ENCODE assay signal across 8 cellular contexts in the genomic region with DNA sequence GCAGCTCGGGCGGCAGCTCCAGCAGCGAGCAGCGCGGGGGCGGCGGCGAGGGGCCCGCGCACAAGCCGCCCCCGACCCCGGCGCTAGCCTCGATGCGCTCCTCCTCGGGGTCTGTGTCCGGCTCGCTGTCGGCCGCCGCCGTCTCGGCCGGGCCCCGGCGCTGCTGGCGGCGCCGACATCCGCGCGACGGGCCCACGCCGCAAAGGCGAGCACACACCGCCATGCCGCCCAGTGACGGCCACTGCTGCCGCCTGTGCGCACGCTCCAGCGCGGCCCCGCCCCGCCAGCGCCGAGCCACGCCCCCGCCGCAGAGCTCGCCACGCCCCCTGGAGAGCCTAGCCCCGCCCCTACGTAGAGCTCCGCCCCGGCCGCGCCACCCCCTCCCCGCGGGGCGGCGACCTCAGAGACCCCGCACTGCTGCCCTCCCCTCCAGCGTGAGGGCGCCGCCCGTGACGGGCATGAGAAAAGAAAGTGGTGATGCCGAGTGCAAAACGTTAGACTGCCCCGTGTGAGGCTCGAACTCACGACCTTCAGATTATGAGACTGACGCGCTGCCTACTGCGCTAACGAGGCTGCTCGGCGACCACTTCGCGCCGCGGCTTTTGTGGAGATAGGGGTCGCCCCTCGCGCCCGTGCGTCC. TPM values are rescaled to one million over a fixed set of nuclear protein-coding genes. Genes with fewer than 3 reads are reported as not detected.
A peak's percentile ranks its signal among the peaks of the same experiment; 100 is the strongest.
DNase-seq lines count a peak whose midpoint lies in the region; ATAC-seq and TF ChIP-seq lines count a peak whose summit lies in the region.

TSS of gene FBXO31 (minus strand) at position 255 of the 640 bp plus-strand sequence. CDS start at position 223, 32 bp downstream.

- TF ChIP-seq RAD21 in IMR-90 (IDR thresholded peaks at IDR 0.05; ENCODE audit: low read length) = no peak

- no peaks in the 10 kb centered on the region for H3K27me3 Mint-ChIP-seq in activated T-helper 17 cell treated with anti-CD3 and anti-CD28 coated beads, Interleukin-2, amount 50 U/mL, for 72 hours
- no peaks in the 10 kb centered on the region for H3K27me3 Mint-ChIP-seq in natural killer cell treated with Interleukin-12 subunit alpha and Interleukin-12 subunit beta and Interleukin-15 and Interleukin-18, amount 100 ng/mL, for 72 hours

- peaks cover 16% of the 10 kb centered on the region for H3K4me1 ChIP-seq in IMR-90 (ENCODE audit: control insufficient read depth, insufficient read depth, low read length)

- H4K91ac ChIP-seq in IMR-90 (ENCODE audit: insufficient read depth, low read depth, low read length) = peak within 1 kb of the TSS; percentile 37

- no peaks in the 10 kb centered on the region for H3K36me3 ChIP-seq in IMR-90 (ENCODE audit: control insufficient read depth, insufficient read depth, low read length)

- H3K27me3 ChIP-seq in IMR-90 (ENCODE audit: control insufficient read depth, insufficient read depth, low read length) = no peaks in the 10 kb centered on the region

- peak within 1 kb of the TSS; percentile 100 for H3K27ac Mint-ChIP-seq in activated T-helper 17 cell treated with anti-CD3 and anti-CD28 coated beads, Interleukin-2, amount 50 U/mL, for 72 hours
- peak within 1 kb of the TSS; percentile 97 for H3K27ac Mint-ChIP-seq in natural killer cell treated with Interleukin-12 subunit alpha and Interleukin-12 subunit beta and Interleukin-15 and Interleukin-18, amount 100 ng/mL, for 72 hours

- H4K5ac ChIP-seq in IMR-90 (ENCODE audit: low read depth, low read length) = peak within 1 kb of the TSS; percentile 43; the same call in 1 of the 2 replicates

- dilution Hi-C loops in IMR-90 (cut with HindIII; ENCODE audit: low sequenced_read_pairs, unreplicated experiment) = no loop called here

- peaks cover 27% of the 10 kb centered on the region; the same call in 1 of the 2 replicates for H4K20me1 ChIP-seq in IMR-90 (ENCODE audit: insufficient read depth, low read length)

- peak within 1 kb of the TSS; percentile 64 for H2AK5ac ChIP-seq in IMR-90 (ENCODE audit: low read depth, low read length)

- CTCF ChIA-PET in IMR-90 (lab: Yijun Ruan, JAX) = no interaction called here

- H2AK9ac ChIP-seq in IMR-90 (replicated peaks; ENCODE audit: low read depth, low read length, poor library complexity) = peak within 1 kb of the TSS; percentile 98

- peak within 1 kb of the TSS; percentile 17; the same call in 1 of the 2 replicates for H2BK120ac ChIP-seq in IMR-90 (ENCODE audit: low read depth, low read length)

- peak within 1 kb of the TSS; percentile 62 for H3K9ac ChIP-seq in IMR-90 (ENCODE audit: low read depth, low read length)

- H3K4me1 Mint-ChIP-seq in activated T-helper 17 cell treated with anti-CD3 and anti-CD28 coated beads, Interleukin-2, amount 50 U/mL, for 72 hours = peaks cover 30% of the 10 kb centered on the region
- H3K4me1 Mint-ChIP-seq in natural killer cell treated with Interleukin-12 subunit alpha and Interleukin-12 subunit beta and Interleukin-15 and Interleukin-18, amount 100 ng/mL, for 72 hours (ENCODE audit: low read depth in 2 of 2) = peaks cover 53 to 57% of the 10 kb centered on the region in 2 donors

- H3K9me3 Mint-ChIP-seq in activated T-helper 17 cell treated with anti-CD3 and anti-CD28 coated beads, Interleukin-2, amount 50 U/mL, for 72 hours = no peaks in the 10 kb centered on the region
- H3K9me3 Mint-ChIP-seq in natural killer cell treated with Interleukin-12 subunit alpha and Interleukin-12 subunit beta and Interleukin-15 and Interleukin-18, amount 100 ng/mL, for 72 hours = no peaks in the 10 kb centered on the region

- WGBS in IMR-90 (ENCODE audit: extremely low coverage in 2 of 2, insufficient read length in 1 of 2), 2 experiments = 0% methylated on average over 18 of the region's 90 CpGs; no CpG with 5 or more reads in 1 of the 2 experiments

- TF ChIP-seq POLR2A in IMR-90 (IDR thresholded peaks at IDR 0.05; ENCODE audit: low read depth, low read length) = peak; percentile 69

- H4K8ac ChIP-seq in IMR-90 (ENCODE audit: low read depth in 2 of 2, low read length in 2 of 2) = peak within 1 kb of the TSS; percentile 52 to 81

- POLR2A ChIA-PET in IMR-90 (lab: Charles Lee; ENCODE audit: unreplicated experiment) = interaction anchor here (0.6 to 1.3 kb wide), 2 partner anchors 65 to 146 kb away, joined by 3 read pairs; no protein-coding TSS in a partner anchor

- no peaks in the 10 kb centered on the region for H3K9me3 ChIP-seq in IMR-90 (ENCODE audit: control insufficient read depth, insufficient read depth, low read length)

- TF ChIP-seq CTCF in IMR-90 (conservative IDR thresholded peaks at IDR 0.05; ENCODE audit: low read depth, low read length) = no peak; the same call in 1 of the 2 replicates

- peak within 1 kb of the TSS; percentile 72 for H3K27ac ChIP-seq in IMR-90 (ENCODE audit: insufficient read depth, low read length)

- no peak within 1 kb of the TSS for H2BK15ac ChIP-seq in IMR-90 (ENCODE audit: low read depth, low read length)

- peak; percentile 85 for DNase-seq in DMS114 treated with DMSO at 0.1 percent for 48 hours (lab: John Stamatoyannopoulos, UW; ENCODE audit: unreplicated experiment)
- peak; percentile 94 for DNase-seq in IMR-90
- peak; percentile 83 for DNase-seq in RPMI7951 (ENCODE audit: low read depth)
- peak; percentile 92 for DNase-seq in fibroblast of peridontal ligament (ENCODE audit: extremely low read depth)
- peak; percentile 92 for DNase-seq in natural killer cell treated with Interleukin-12 subunit alpha and Interleukin-12 subunit beta and Interleukin-15 and Interleukin-18, amount 100 ng/mL, for 72 hours (ENCODE audit: low spot score)
- DNase-seq in stimulated activated naive CD8-positive, alpha-beta T cell treated with anti-CD3 and anti-CD28 coated beads, Interleukin-15, Interleukin-2, amounts not matched to agents 100 U/mL and 50 U/mL, for 24 hours = peak; percentile 94

- H2BK5ac ChIP-seq in IMR-90 (ENCODE audit: low read depth, low read length, poor library complexity, severe bottlenecking) = peak within 1 kb of the TSS; percentile 35

- peak within 1 kb of the TSS; percentile 96 for H2AFZ ChIP-seq in IMR-90 (replicated peaks; ENCODE audit: low read length, poor library complexity)

- peak within 1 kb of the TSS; percentile 84 for H3K4me2 ChIP-seq in IMR-90 (ENCODE audit: low read depth, low read length)

- H3K79me1 ChIP-seq in IMR-90 (ENCODE audit: low read depth in 1 of 2, low read length in 2 of 2) = peaks cover 4 to 41% of the 10 kb centered on the region in 2 experiments; a peak in 2 of 4 replicates

- in situ Hi-C loops in IMR-90 (cut with MboI; ENCODE audit: low sequenced_read_pairs) = no loop called here

- H3K9me1 ChIP-seq in IMR-90 (ENCODE audit: insufficient read depth, low read length) = peaks cover 6% of the 10 kb centered on the region

- peak within 1 kb of the TSS; percentile 52 for H3K4me3 ChIP-seq in IMR-90 (ENCODE audit: insufficient read depth, low read depth, low read length)

- no peak within 1 kb of the TSS for H2BK20ac ChIP-seq in IMR-90 (ENCODE audit: low read depth, low read length)

- peaks cover 25% of the 10 kb centered on the region for H3K36me3 Mint-ChIP-seq in activated T-helper 17 cell treated with anti-CD3 and anti-CD28 coated beads, Interleukin-2, amount 50 U/mL, for 72 hours (ENCODE audit: low read depth)
- no peaks in the 10 kb centered on the region for H3K36me3 Mint-ChIP-seq in natural killer cell treated with Interleukin-12 subunit alpha and Interleukin-12 subunit beta and Interleukin-15 and Interleukin-18, amount 100 ng/mL, for 72 hours

- peak within 1 kb of the TSS; percentile 50 for H3K4ac ChIP-seq in IMR-90 (ENCODE audit: low read depth, low read length)

- peak within 1 kb of the TSS; percentile 92 for H3K4me3 Mint-ChIP-seq in activated T-helper 17 cell treated with anti-CD3 and anti-CD28 coated beads, Interleukin-2, amount 50 U/mL, for 72 hours
- H3K4me3 Mint-ChIP-seq in natural killer cell treated with Interleukin-12 subunit alpha and Interleukin-12 subunit beta and Interleukin-15 and Interleukin-18, amount 100 ng/mL, for 72 hours = peak within 1 kb of the TSS; percentile 90

- ATAC-seq in GM21526 (IDR thresholded peaks at IDR 0.05; ENCODE audit: low FRiP score, unreplicated experiment) (peak; percentile 38), IMR-90 (ENCODE audit: low read depth) (peak; percentile 87)
- peak; percentile 65 for ATAC-seq in activated T-helper 17 cell treated with anti-CD3 and anti-CD28 coated beads, Interleukin-2, amount 50 U/mL, for 72 hours (replicated peaks)
- ATAC-seq in natural killer cell treated with Interleukin-12 subunit alpha and Interleukin-12 subunit beta and Interleukin-15 and Interleukin-18, amount 100 ng/mL, for 72 hours = peak; percentile 86 to 90
- peak; percentile 84 for ATAC-seq in stimulated activated naive CD8-positive, alpha-beta T cell treated with anti-CD3 and anti-CD28 coated beads, Interleukin-15, Interleukin-2, amounts not matched to agents 100 U/mL and 50 U/mL, for 24 hours

- peak within 1 kb of the TSS; percentile 68 for H3K56ac ChIP-seq in IMR-90 (ENCODE audit: extremely low read depth, insufficient read depth, low read length)

- peak within 1 kb of the TSS; percentile 53; the same call in 1 of the 2 replicates for H3K23ac ChIP-seq in IMR-90 (ENCODE audit: low read depth, low read length)

- BruUV-seq in IMR-90 (replicated peaks; lab: Mats Ljungman, UMichigan) = no TSS peak

- H3K18ac ChIP-seq in IMR-90 (ENCODE audit: low read depth, low read length) = no peak within 1 kb of the TSS; the same call in 1 of the 2 replicates

- H3K14ac ChIP-seq in IMR-90 (replicated peaks; ENCODE audit: low read depth, low read length) = peak within 1 kb of the TSS; percentile 71

- intact Hi-C loops in IMR-90 (cut with micrococcal nuclease) = loop anchor here (5.0 kb wide), 1 partner anchor 821 kb away; no protein-coding TSS in a partner anchor

TF ChIP-seq in IMR-90, 13 proteins besides CTCF, POLR2A, EP300 and RAD21 (continues in another document):
- TF ChIP-seq, protein P1, sequence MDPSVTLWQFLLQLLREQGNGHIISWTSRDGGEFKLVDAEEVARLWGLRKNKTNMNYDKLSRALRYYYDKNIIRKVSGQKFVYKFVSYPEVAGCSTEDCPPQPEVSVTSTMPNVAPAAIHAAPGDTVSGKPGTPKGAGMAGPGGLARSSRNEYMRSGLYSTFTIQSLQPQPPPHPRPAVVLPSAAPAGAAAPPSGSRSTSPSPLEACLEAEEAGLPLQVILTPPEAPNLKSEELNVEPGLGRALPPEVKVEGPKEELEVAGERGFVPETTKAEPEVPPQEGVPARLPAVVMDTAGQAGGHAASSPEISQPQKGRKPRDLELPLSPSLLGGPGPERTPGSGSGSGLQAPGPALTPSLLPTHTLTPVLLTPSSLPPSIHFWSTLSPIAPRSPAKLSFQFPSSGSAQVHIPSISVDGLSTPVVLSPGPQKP (IDR thresholded peaks at IDR 0.05; ENCODE audit: borderline replicate concordance, low read depth, low read length) = peak; percentile 47; the same call in 1 of the 2 replicates

RNA-seq across cellular contexts. Expression of gene FBXO31, which starts in this region (rescaled TPM):
- total RNA-seq in IMR-90 (2012; rRNA removed) = 10.4 and 10.6 TPM in 2 replicates
- 16.9 and 20.7 TPM in 2 replicates for polyA plus RNA-seq in IMR-90 (2012; rRNA removed)
- polyA plus RNA-seq in IMR-90 (2012; cell fraction: cytosol; rRNA removed) = 10.1 and 14.2 TPM in 2 replicates
- polyA plus RNA-seq in IMR-90 (2012; cell fraction: nucleus; rRNA removed; ENCODE audit: low replicate concordance) = 54.4 and 120 TPM in 2 replicates
- total RNA-seq in RPMI7951 (2014; rRNA removed; shearing (Covaris generic)) = 9.9 and 11.5 TPM in 2 replicates
- 10 to 100 TPM; 21.9 to 29.1 TPM for total RNA-seq in activated T-helper 17 cell treated with anti-CD3 and anti-CD28 coated beads, Interleukin-2, amount 50 U/mL, for 72 hours
- total RNA-seq in natural killer cell treated with Interleukin-12 subunit alpha and Interleukin-12 subunit beta and Interleukin-15 and Interleukin-18, amount 100 ng/mL, for 72 hours = 10 to 100 TPM; 30.5 to 36.9 TPM

Comparison
In these comparisons a context has a peak if more than half of its experiments do, and no peak if none do; other contexts are left out.
1. Peak in every context shown above with its lines: DNase-seq, ATAC-seq, H3K4me3 ChIP-seq and H3K27ac ChIP-seq.
2. ATAC-seq: peak in every context shown above with its lines; median percentile 88 in natural killer cell treated with Interleukin-12 subunit alpha and Interleukin-12 subunit beta and Interleukin-15 and Interleukin-18, amount 100 ng/mL, for 72 hours; 87 in IMR-90; 84 in stimulated activated naive CD8-positive, alpha-beta T cell treated with anti-CD3 and anti-CD28 coated beads, Interleukin-15, Interleukin-2, amounts not matched to agents 100 U/mL and 50 U/mL, for 24 hours; 65 in activated T-helper 17 cell treated with anti-CD3 and anti-CD28 coated beads, Interleukin-2, amount 50 U/mL, for 72 hours; 38 in GM21526.